ENCODE assay signal across 8 cellular contexts in genomic region chr10:132331259-132331955, GRCh38. TPM values are rescaled to one million over a fixed set of nuclear protein-coding genes. Genes with fewer than 3 reads are reported as not detected.
DNase-seq lines count a peak whose midpoint lies in the region; ATAC-seq and TF ChIP-seq lines count a peak whose summit lies in the region.

No MANE protein-coding gene starts in this region.

- DNase-seq in HL-60 (ENCODE audit: low read depth in 1 of 2, low spot score in 1 of 2) = peak in 1 of 2 experiments; percentile 48
- no peak for DNase-seq in left colon
- peak; percentile 41 for DNase-seq in testis
- DNase-seq in NCI-H226 = no peak
- DNase-seq in foreskin melanocyte = no peak

- peak overlapping the region; percentile 95 for H3K27ac ChIP-seq in HL-60 (replicated peaks)
- H3K27ac ChIP-seq in angular gyrus (ENCODE audit: low read depth, low read length) = peak overlapping the region; percentile 76
- peak overlapping the region; percentile 74 to 88 for H3K27ac ChIP-seq in testis

- 1% methylated on average over 30 to 41 of the region's 47 CpGs for WGBS in testis, 2 donors

- peak overlapping the region; percentile 94 for H3K9ac ChIP-seq in ES-I3 (ENCODE audit: low read depth, low read length)

- no peak for TF ChIP-seq POLR2A in testis (IDR thresholded peaks at IDR 0.05)

- no peaks in the 10 kb centered on the region for H3K27me3 ChIP-seq in HL-60 (ENCODE audit: insufficient read depth, poor library complexity, severe bottlenecking)
- no peaks in the 10 kb centered on the region for H3K27me3 ChIP-seq in testis

- H3K4me3 ChIP-seq in HL-60 (replicated peaks; ENCODE audit: insufficient read depth, low read length) (peak overlapping the region; percentile 90), testis (peak overlapping the region; percentile 84 to 87)

- intact Hi-C loops in left colon (cut with DNase I, micrococcal nuclease) (no loop called here), testis (cut with DNase I; ENCODE audit: low total_unique reads) (no loop called here)

- TF ChIP-seq CTCF in HL-60 (IDR thresholded peaks at IDR 0.05; ENCODE audit: insufficient read depth, low read length) (no peak), testis (IDR thresholded peaks at IDR 0.05) (no peak)

- ATAC-seq in GM21423 (IDR thresholded peaks at IDR 0.05; ENCODE audit: unreplicated experiment) (peak; percentile 19), left colon (peak; percentile 54)

- no peaks in the 10 kb centered on the region for H3K9me3 ChIP-seq in ES-I3 (ENCODE audit: control insufficient read depth, insufficient read depth, low read length)
- no peaks in the 10 kb centered on the region for H3K9me3 ChIP-seq in testis

- H3K4me1 ChIP-seq in ES-I3 (ENCODE audit: insufficient read depth, low read length) = peaks cover 4% of the 10 kb centered on the region; the same call in 1 of the 2 replicates
- peaks cover 27% of the 10 kb centered on the region for H3K4me1 ChIP-seq in testis

- H3K36me3 ChIP-seq in ES-I3 (ENCODE audit: insufficient read depth, low read length) = no peaks in the 10 kb centered on the region
- H3K36me3 ChIP-seq in testis (ENCODE audit: low read depth, missing control alignments) = no peaks in the 10 kb centered on the region

RNA-seq across cellular contexts. Expression of gene LRRC27, which starts 0.6 kb away (rescaled TPM):
- total RNA-seq in left colon (1 to 10 TPM; 6.5 to 9.2 TPM), testis (100 to 1,000 TPM in 1 of 2 donors, 10 to 100 TPM in 1; 49.4 to 110 TPM)
- polyA plus RNA-seq in testis (ENCODE audit: insufficient read depth, low read depth, low replicate concordance) = 164 TPM

RNA-seq across cellular contexts. Expression of gene STK32C, which starts 23.7 kb away (rescaled TPM):
- total RNA-seq in left colon (10 to 100 TPM in 1 of 2 donors, 1 to 10 TPM in 1; 8.4 to 10.0 TPM), testis (10 to 100 TPM; 33.9 to 34.2 TPM)
- 49.0 TPM for polyA plus RNA-seq in testis (ENCODE audit: insufficient read depth, low read depth, low replicate concordance)

Comparison
In these comparisons a context has a peak if more than half of its experiments do, and no peak if none do; other contexts are left out.
1. RNA of gene LRRC27, which starts 0.6 kb away (total RNA-seq): 49.4 to 110 TPM in testis; 6.5 to 9.2 TPM in left colon; every median in the first group is over 4 times any median in the second.
2. Peak in every context shown above with its lines, with median percentiles within 50 percentile points of each other: H3K27ac ChIP-seq.